Comparison of ENCODE assay signal across 20 cellular contexts in genomic region chr1:192629602-192630001, GRCh38. TPM values are rescaled to one million over a fixed set of nuclear protein-coding genes. Genes with fewer than 3 reads are reported as not detected.
"Had no signal": no experiment of that assay in that cellular context is flagged by ENCODE, and none has a peak within 500 bp of the region (broad histone marks: within the 10 kb centered on the region; RNA-seq: fewer than 3 reads in every experiment).

No MANE protein-coding gene starts in this region.

- H3K9me3 ChIP-seq: ascending aorta, breast epithelium, left lung, transverse colon, vagina had no signal

- H3K36me3 ChIP-seq: ascending aorta, breast epithelium, left lung, transverse colon, vagina had no signal

- H3K4me1 ChIP-seq: breast epithelium, left lung, vagina had no signal

- H3K79me2 ChIP-seq: hepatocyte had no signal

- H3K4me3 ChIP-seq: ascending aorta, breast epithelium, hepatocyte, left lung, transverse colon, vagina had no signal

- H3K27me3 ChIP-seq: ascending aorta, breast epithelium, hepatocyte, left lung, transverse colon, vagina had no signal

- H3K27ac ChIP-seq: ascending aorta, breast epithelium, transverse colon, vagina had no signal

- ATAC-seq: activated naive CD8-positive, alpha-beta T cell treated with anti-CD3 and anti-CD28 coated beads, Interleukin-2, amount 50 U/mL, for 24 hours; left lung; natural killer cell treated with Interleukin-12 subunit alpha and Interleukin-12 subunit beta and Interleukin-15 and Interleukin-18, amount 100 ng/mL, for 72 hours; stimulated activated naive B cell treated with anti-CD40 and anti-IgM and Interleukin-4, amounts not matched to agents 10 μg/mL and 1 μg/mL and 100 μg/mL, for 72 hours had no signal

- DNase-seq: activated CD4-positive, alpha-beta T cell treated with anti-CD3 and anti-CD28 coated beads for 1 hour; activated CD4-positive, alpha-beta T cell treated with anti-CD3 and anti-CD28 coated beads, Interleukin-2, amount 50 U/mL, for 4 hours; activated naive CD4-positive, alpha-beta T cell treated with anti-CD3 and anti-CD28 coated beads for 36 hours; activated naive CD8-positive, alpha-beta T cell treated with anti-CD3 and anti-CD28 coated beads, Interleukin-2, amount 50 U/mL, for 24 hours; dermis blood vessel endothelial cell; islet precursor cell; left lung; mesendoderm; stimulated activated CD4-positive, alpha-beta T cell treated with anti-CD3 and anti-CD28 coated beads, Interleukin-2, amount 100 ng/mL, for 48 hours; stimulated activated naive B cell treated with anti-CD40 and anti-IgM and Interleukin-4, amounts not matched to agents 10 μg/mL and 1 μg/mL and 100 μg/mL, for 72 hours; substantia nigra; transverse colon had no signal

RNA-seq across cellular contexts. Expression of gene RGS13, which starts 6.3 kb away (rescaled TPM):
- total RNA-seq: activated naive CD4-positive, alpha-beta T cell treated with anti-CD3 and anti-CD28 coated beads for 36 hours; activated T-helper 2 cell treated with anti-CD3 and anti-CD28 coated beads, Interferon-gamma antibody, Interleukin-2, Interleukin-4, amounts not matched to agents 10 μg/mL and 5 μg/mL and 100 μg/mL, durations not matched to agents 14 hours and 24 hours and 36 hours; ascending aorta; chondrocyte; dermis blood vessel endothelial cell; renal cortical epithelial cell had no signal

RNA-seq across cellular contexts. Expression of gene RGS1, which starts 54.0 kb away (rescaled TPM):
- total RNA-seq: chondrocyte, dermis blood vessel endothelial cell, renal cortical epithelial cell had no signal
